Comparison of ENCODE assay signal across 19 cellular contexts in genomic region chr5:78763659-78764189, GRCh38.
"Had no signal": no experiment of that assay in that cellular context is flagged by ENCODE, and none has a peak within 500 bp of the region (broad histone marks: within the 10 kb centered on the region; RNA-seq: fewer than 3 reads in every experiment).

No MANE protein-coding gene starts in this region.

- H3K27ac ChIP-seq: foreskin keratinocyte, neutrophil had no signal

- H3K27me3 ChIP-seq: foreskin keratinocyte, neutrophil had no signal

- H3K4me1 ChIP-seq: foreskin keratinocyte had no signal

- H3K36me3 ChIP-seq: neutrophil had no signal

- H3K27ac Mint-ChIP-seq: effector memory CD8-positive, alpha-beta T cell; naive thymus-derived CD8-positive, alpha-beta T cell; T-helper 2 cell treated with Interferon-gamma antibody and Interleukin-4, amounts not matched to agents 5 μg/mL and 100 μg/mL, for 36 hours; type B pancreatic cell had no signal

- DNase-seq: activated CD4-positive, alpha-beta T cell treated with anti-CD3 and anti-CD28 coated beads, Interleukin-2, amount 50 U/mL, for 4 hours; activated CD4-positive, CD25-positive, alpha-beta regulatory T cell treated with anti-CD3 and anti-CD28 coated beads, Interleukin-2, amount 50 U/mL, for 72 hours; activated naive CD4-positive, alpha-beta T cell treated with Interleukin-2 at 50 U/mL for 16 hours; activated T-cell treated with anti-CD3 and anti-CD28 coated beads for 4 hours; aorta; dermis blood vessel endothelial cell; effector memory CD8-positive, alpha-beta T cell; foreskin keratinocyte; glutamatergic neuron; hypothalamus; left ventricle myocardium superior; mesenchymal stem cell; naive thymus-derived CD8-positive, alpha-beta T cell; retina; stimulated activated CD4-positive, alpha-beta T cell treated with anti-CD3 and anti-CD28 coated beads, Interleukin-4, amount 100 ng/mL, for 1 hour; stimulated activated naive CD8-positive, alpha-beta T cell treated with anti-CD3 and anti-CD28 coated beads, Interleukin-15, Interleukin-2, amounts not matched to agents 100 U/mL and 50 U/mL, for 24 hours had no signal

- ATAC-seq: effector memory CD8-positive, alpha-beta T cell; foreskin keratinocyte; left ventricle myocardium superior; naive thymus-derived CD8-positive, alpha-beta T cell; stimulated activated naive CD8-positive, alpha-beta T cell treated with anti-CD3 and anti-CD28 coated beads, Interleukin-15, Interleukin-2, amounts not matched to agents 100 U/mL and 50 U/mL, for 24 hours had no signal

- H3K9me3 Mint-ChIP-seq: effector memory CD8-positive, alpha-beta T cell; T-helper 2 cell treated with Interferon-gamma antibody and Interleukin-4, amounts not matched to agents 5 μg/mL and 100 μg/mL, for 36 hours had no signal

- H3K9me3 ChIP-seq: neutrophil had no signal

- H3K4me3 Mint-ChIP-seq: effector memory CD8-positive, alpha-beta T cell; naive thymus-derived CD8-positive, alpha-beta T cell; T-helper 2 cell treated with Interferon-gamma antibody and Interleukin-4, amounts not matched to agents 5 μg/mL and 100 μg/mL, for 36 hours; type B pancreatic cell had no signal
